ENCODE assay signal across 1 cellular context in the genomic region with DNA sequence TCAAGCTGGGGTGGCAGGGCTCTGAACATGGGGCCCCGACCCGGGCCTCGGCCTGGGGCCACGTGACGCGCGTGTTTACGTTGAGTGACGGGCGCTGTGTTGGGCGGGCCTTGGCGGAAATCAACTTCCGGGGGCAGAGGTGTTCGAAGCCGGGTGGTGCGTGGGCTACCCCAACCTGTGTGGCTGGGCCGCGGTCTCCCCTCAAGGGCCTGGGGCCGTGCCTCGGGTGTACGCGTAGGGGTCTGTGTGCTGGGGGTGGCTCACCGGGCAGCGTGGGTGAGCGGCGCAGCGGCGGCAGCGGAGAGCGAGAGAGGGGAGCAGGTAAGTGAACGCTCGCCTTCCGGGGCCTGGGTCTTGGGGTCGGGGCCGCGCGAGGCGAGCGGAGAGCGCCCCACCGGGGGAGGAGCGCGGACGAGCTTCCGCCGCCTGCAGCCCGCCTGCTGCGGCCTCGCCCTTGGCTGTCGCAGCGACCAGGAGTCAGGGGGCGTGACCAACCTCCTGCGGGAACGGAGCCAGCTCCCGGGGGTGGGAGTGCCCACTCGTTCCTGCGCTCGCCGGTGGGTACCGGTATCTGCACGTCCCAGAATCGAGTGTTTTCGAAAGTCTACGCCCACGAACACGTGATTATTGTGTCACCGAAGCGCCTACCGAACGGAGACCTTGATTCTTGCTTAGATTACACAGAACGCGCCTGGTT.
TF ChIP-seq lines count a peak whose summit lies in the region.

A gene with protein sequence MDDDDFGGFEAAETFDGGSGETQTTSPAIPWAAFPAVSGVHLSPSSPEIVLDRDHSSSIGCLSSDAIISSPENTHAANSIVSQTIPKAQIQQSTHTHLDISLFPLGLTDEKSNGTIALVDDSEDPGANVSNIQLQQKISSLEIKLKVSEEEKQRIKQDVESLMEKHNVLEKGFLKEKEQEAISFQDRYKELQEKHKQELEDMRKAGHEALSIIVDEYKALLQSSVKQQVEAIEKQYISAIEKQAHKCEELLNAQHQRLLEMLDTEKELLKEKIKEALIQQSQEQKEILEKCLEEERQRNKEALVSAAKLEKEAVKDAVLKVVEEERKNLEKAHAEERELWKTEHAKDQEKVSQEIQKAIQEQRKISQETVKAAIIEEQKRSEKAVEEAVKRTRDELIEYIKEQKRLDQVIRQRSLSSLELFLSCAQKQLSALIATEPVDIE (plus strand): TSS at position 136 of the 697 bp plus-strand sequence. CDS start 66,760 bp downstream, outside the sequence.

TF ChIP-seq in K562, 482 proteins besides CTCF, POLR2A, EP300 and RAD21 (continued from another document):
- peak; percentile 60 for TF ChIP-seq DPF2 (IDR thresholded peaks at IDR 0.05)
- TF ChIP-seq, protein P1, sequence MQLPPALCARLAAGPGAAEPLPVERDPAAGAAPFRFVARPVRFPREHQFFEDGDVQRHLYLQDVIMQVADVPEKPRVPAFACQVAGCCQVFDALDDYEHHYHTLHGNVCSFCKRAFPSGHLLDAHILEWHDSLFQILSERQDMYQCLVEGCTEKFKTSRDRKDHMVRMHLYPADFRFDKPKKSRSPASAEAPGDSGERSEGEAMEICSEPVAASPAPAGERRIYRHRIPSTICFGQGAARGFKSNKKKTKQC (CRISPR knock-in tag; IDR thresholded peaks at IDR 0.05) = peak; percentile 65
- no peak for TF ChIP-seq ZNF507 (tag; conservative IDR thresholded peaks at IDR 0.05)
- TF ChIP-seq ZBTB1 (CRISPR knock-in tag; IDR thresholded peaks at IDR 0.05; ENCODE audit: borderline replicate concordance, low read depth) = peak; percentile 77
- peak in 2 of 3 experiments; percentile 25 to 51 for TF ChIP-seq YY1 (IDR thresholded peaks at IDR 0.05; ENCODE audit: borderline replicate concordance in 1 of 3, control insufficient read depth in 1 of 3, extremely low read depth in 1 of 3, insufficient read depth in 3 of 3, insufficient read length in 1 of 3, insufficient replicate concordance in 2 of 3, low read depth in 1 of 3, low read length in 2 of 3)
- peak; percentile 98 for TF ChIP-seq NFIC (IDR thresholded peaks at IDR 0.05)
- TF ChIP-seq TAL1 (IDR thresholded peaks at IDR 0.05) = peak; percentile 14; the same call in 1 of the 2 replicates
- TF ChIP-seq RBM22 (IDR thresholded peaks at IDR 0.05; ENCODE audit: low read depth, low read length, poor library complexity, severe bottlenecking) = peak; percentile 80
- TF ChIP-seq, protein P2, sequence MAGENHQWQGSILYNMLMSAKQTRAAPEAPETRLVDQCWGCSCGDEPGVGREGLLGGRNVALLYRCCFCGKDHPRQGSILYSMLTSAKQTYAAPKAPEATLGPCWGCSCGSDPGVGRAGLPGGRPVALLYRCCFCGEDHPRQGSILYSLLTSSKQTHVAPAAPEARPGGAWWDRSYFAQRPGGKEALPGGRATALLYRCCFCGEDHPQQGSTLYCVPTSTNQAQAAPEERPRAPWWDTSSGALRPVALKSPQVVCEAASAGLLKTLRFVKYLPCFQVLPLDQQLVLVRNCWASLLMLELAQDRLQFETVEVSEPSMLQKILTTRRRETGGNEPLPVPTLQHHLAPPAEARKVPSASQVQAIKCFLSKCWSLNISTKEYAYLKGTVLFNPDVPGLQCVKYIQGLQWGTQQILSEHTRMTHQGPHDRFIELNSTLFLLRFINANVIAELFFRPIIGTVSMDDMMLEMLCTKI (IDR thresholded peaks at IDR 0.05; ENCODE audit: partially characterized antibody) = no peak
- no peak for TF ChIP-seq PHTF2 (CRISPR knock-in tag; IDR thresholded peaks at IDR 0.05)
- TF ChIP-seq TCFL5 (CRISPR knock-in tag; conservative IDR thresholded peaks at IDR 0.05) = no peak
- TF ChIP-seq KAT2B (IDR thresholded peaks at IDR 0.05; ENCODE audit: low read depth, low read length) = no peak
- TF ChIP-seq, protein P3, sequence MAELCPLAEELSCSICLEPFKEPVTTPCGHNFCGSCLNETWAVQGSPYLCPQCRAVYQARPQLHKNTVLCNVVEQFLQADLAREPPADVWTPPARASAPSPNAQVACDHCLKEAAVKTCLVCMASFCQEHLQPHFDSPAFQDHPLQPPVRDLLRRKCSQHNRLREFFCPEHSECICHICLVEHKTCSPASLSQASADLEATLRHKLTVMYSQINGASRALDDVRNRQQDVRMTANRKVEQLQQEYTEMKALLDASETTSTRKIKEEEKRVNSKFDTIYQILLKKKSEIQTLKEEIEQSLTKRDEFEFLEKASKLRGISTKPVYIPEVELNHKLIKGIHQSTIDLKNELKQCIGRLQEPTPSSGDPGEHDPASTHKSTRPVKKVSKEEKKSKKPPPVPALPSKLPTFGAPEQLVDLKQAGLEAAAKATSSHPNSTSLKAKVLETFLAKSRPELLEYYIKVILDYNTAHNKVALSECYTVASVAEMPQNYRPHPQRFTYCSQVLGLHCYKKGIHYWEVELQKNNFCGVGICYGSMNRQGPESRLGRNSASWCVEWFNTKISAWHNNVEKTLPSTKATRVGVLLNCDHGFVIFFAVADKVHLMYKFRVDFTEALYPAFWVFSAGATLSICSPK (IDR thresholded peaks at IDR 0.05; ENCODE audit: borderline replicate concordance) = no peak
- TF ChIP-seq ZC3H4 (CRISPR knock-in tag; IDR thresholded peaks at IDR 0.05; ENCODE audit: borderline replicate concordance) = peak; percentile 87; the same call in 1 of the 2 replicates
- TF ChIP-seq NRF1 (conservative IDR thresholded peaks at IDR 0.05 in 1 of 2, IDR thresholded peaks at IDR 0.05 in 1 of 2) = peak; percentile 46 to 56
- TF ChIP-seq PML (IDR thresholded peaks at IDR 0.05; ENCODE audit: low read length) = peak; percentile 42
- TF ChIP-seq KLF6 (CRISPR knock-in tag; IDR thresholded peaks at IDR 0.05; ENCODE audit: borderline replicate concordance) = no peak
- TF ChIP-seq TRIM24 (IDR thresholded peaks at IDR 0.05) = peak; percentile 14 to 54; a peak in 2 of 4 replicates
- TF ChIP-seq HCFC1 (IDR thresholded peaks at IDR 0.05; ENCODE audit: low read depth, low read length) = peak; percentile 55
- TF ChIP-seq, protein P4, sequence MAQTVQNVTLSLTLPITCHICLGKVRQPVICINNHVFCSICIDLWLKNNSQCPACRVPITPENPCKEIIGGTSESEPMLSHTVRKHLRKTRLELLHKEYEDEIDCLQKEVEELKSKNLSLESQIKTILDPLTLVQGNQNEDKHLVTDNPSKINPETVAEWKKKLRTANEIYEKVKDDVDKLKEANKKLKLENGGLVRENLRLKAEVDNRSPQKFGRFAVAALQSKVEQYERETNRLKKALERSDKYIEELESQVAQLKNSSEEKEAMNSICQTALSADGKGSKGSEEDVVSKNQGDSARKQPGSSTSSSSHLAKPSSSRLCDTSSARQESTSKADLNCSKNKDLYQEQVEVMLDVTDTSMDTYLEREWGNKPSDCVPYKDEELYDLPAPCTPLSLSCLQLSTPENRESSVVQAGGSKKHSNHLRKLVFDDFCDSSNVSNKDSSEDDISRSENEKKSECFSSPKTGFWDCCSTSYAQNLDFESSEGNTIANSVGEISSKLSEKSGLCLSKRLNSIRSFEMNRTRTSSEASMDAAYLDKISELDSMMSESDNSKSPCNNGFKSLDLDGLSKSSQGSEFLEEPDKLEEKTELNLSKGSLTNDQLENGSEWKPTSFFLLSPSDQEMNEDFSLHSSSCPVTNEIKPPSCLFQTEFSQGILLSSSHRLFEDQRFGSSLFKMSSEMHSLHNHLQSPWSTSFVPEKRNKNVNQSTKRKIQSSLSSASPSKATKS (CRISPR knock-in tag; IDR thresholded peaks at IDR 0.05) = no peak
- no peak for TF ChIP-seq PPARD (CRISPR knock-in tag; IDR thresholded peaks at IDR 0.05)
- TF ChIP-seq, protein P5, sequence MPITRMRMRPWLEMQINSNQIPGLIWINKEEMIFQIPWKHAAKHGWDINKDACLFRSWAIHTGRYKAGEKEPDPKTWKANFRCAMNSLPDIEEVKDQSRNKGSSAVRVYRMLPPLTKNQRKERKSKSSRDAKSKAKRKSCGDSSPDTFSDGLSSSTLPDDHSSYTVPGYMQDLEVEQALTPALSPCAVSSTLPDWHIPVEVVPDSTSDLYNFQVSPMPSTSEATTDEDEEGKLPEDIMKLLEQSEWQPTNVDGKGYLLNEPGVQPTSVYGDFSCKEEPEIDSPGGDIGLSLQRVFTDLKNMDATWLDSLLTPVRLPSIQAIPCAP (CRISPR knock-in tag; IDR thresholded peaks at IDR 0.05; ENCODE audit: borderline replicate concordance) = no peak
- no peak for TF ChIP-seq ARNT (IDR thresholded peaks at IDR 0.05)
- no peak for TF ChIP-seq ZNF354B (CRISPR knock-in tag; IDR thresholded peaks at IDR 0.05)
- no peak for TF ChIP-seq ZNF778 (CRISPR knock-in tag; IDR thresholded peaks at IDR 0.05)
- TF ChIP-seq RBFOX2 (IDR thresholded peaks at IDR 0.05; ENCODE audit: low read depth, low read length) = peak; percentile 98
- TF ChIP-seq FOXM1 (IDR thresholded peaks at IDR 0.05; ENCODE audit: low read depth) = peak; percentile 28; the same call in 1 of the 2 replicates
- peak; percentile 84; the same call in 1 of the 2 replicates for TF ChIP-seq FOXM1 (CRISPR knock-in tag; IDR thresholded peaks at IDR 0.05; ENCODE audit: low read depth)
- no peak for TF ChIP-seq ZSCAN32 (CRISPR knock-in tag; IDR thresholded peaks at IDR 0.05)
- TF ChIP-seq ARHGAP35 (IDR thresholded peaks at IDR 0.05; ENCODE audit: partially characterized antibody) = no peak
- peak; percentile 20 for TF ChIP-seq SMARCB1 (IDR thresholded peaks at IDR 0.05; ENCODE audit: insufficient read length, low read depth)
- peak; percentile 57 to 78; a peak in 3 of 4 replicates for TF ChIP-seq NONO (IDR thresholded peaks at IDR 0.05; ENCODE audit: low read depth in 2 of 2, low read length in 1 of 2)
- no peak for TF ChIP-seq PRMT5 (CRISPR knock-in tag; IDR thresholded peaks at IDR 0.05)
- TF ChIP-seq TAF9B (IDR thresholded peaks at IDR 0.05; ENCODE audit: partially characterized antibody) = no peak
- TF ChIP-seq FOSL1 (tag; conservative IDR thresholded peaks at IDR 0.05) = no peak; the same call in 1 of the 2 replicates
- TF ChIP-seq KDM2B (CRISPR knock-in tag; IDR thresholded peaks at IDR 0.05) = 0 out of 2 replicates have a peak, but pooled peaks have one; percentile 38
- TF ChIP-seq, protein P6, sequence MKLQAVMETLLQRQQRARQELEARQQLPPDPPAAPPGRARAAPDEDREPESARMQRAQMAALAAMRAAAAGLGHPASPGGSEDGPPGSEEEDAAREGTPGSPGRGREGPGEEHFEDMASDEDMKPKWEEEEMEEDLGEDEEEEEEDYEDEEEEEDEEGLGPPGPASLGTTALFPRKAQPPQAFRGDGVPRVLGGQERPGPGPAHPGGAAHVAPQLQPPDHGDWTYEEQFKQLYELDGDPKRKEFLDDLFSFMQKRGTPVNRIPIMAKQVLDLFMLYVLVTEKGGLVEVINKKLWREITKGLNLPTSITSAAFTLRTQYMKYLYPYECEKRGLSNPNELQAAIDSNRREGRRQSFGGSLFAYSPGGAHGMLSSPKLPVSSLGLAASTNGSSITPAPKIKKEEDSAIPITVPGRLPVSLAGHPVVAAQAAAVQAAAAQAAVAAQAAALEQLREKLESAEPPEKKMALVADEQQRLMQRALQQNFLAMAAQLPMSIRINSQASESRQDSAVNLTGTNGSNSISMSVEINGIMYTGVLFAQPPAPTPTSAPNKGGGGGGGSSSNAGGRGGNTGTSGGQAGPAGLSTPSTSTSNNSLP (IDR thresholded peaks at IDR 0.05; ENCODE audit: borderline replicate concordance, low read depth, low read length) = no peak
- TF ChIP-seq SRSF9 (IDR thresholded peaks at IDR 0.05; ENCODE audit: borderline replicate concordance, low read depth, low read length) = no peak
- TF ChIP-seq, protein P7, sequence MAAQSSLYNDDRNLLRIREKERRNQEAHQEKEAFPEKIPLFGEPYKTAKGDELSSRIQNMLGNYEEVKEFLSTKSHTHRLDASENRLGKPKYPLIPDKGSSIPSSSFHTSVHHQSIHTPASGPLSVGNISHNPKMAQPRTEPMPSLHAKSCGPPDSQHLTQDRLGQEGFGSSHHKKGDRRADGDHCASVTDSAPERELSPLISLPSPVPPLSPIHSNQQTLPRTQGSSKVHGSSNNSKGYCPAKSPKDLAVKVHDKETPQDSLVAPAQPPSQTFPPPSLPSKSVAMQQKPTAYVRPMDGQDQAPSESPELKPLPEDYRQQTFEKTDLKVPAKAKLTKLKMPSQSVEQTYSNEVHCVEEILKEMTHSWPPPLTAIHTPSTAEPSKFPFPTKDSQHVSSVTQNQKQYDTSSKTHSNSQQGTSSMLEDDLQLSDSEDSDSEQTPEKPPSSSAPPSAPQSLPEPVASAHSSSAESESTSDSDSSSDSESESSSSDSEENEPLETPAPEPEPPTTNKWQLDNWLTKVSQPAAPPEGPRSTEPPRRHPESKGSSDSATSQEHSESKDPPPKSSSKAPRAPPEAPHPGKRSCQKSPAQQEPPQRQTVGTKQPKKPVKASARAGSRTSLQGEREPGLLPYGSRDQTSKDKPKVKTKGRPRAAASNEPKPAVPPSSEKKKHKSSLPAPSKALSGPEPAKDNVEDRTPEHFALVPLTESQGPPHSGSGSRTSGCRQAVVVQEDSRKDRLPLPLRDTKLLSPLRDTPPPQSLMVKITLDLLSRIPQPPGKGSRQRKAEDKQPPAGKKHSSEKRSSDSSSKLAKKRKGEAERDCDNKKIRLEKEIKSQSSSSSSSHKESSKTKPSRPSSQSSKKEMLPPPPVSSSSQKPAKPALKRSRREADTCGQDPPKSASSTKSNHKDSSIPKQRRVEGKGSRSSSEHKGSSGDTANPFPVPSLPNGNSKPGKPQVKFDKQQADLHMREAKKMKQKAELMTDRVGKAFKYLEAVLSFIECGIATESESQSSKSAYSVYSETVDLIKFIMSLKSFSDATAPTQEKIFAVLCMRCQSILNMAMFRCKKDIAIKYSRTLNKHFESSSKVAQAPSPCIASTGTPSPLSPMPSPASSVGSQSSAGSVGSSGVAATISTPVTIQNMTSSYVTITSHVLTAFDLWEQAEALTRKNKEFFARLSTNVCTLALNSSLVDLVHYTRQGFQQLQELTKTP (IDR thresholded peaks at IDR 0.05; ENCODE audit: low read depth in 1 of 2, partially characterized antibody in 2 of 2) = no peak
